Comparison of ENCODE assay signal across 8 cellular contexts in genomic region chr10:71217266-71218045, GRCh38. TPM values are rescaled to one million over a fixed set of nuclear protein-coding genes. Genes with fewer than 3 reads are reported as not detected.
A peak's percentile ranks its signal among the peaks of the same experiment; 100 is the strongest.
DNase-seq lines count a peak whose midpoint lies in the region; ATAC-seq and TF ChIP-seq lines count a peak whose summit lies in the region.

No MANE protein-coding gene starts in this region.

- CTCF ChIA-PET in activated CD8-positive, alpha-beta T cell treated with anti-CD3 and anti-CD28 coated beads, Interleukin-2, amount 10 ng/mL, durations not matched to agents 7 days and 5 days (lab: Charles Lee) = interaction anchor here (1.3 to 1.4 kb wide), 3 partner anchors 9 to 292 kb away, joined by 3 to 4 read pairs (median 4); no protein-coding TSS in a partner anchor

- DNase-seq in activated effector memory CD4-positive, alpha-beta T cell treated with anti-CD3 and anti-CD28 coated beads, Interleukin-2, amount 50 U/mL, for 16 hours = peak; percentile 55
- no peak for DNase-seq in activated effector memory CD4-positive, alpha-beta T cell treated with Interleukin-2 at 50 U/mL for 16 hours
- peak; percentile 29 for DNase-seq in activated CD8-positive, alpha-beta T cell treated with anti-CD3 and anti-CD28 coated beads, Interleukin-2, amount 10 ng/mL, durations not matched to agents 7 days and 5 days
- peak in 2 of 5 donors; percentile 22 to 64 for DNase-seq in heart left ventricle
- no peak for DNase-seq in trophoblast cell
- no peak for DNase-seq in stimulated activated CD4-positive, alpha-beta T cell treated with anti-CD3 and anti-CD28 coated beads, Interleukin-4, amount 100 ng/mL, for 4 hours
- no peak for DNase-seq in putamen (ENCODE audit: low spot score)

- intact Hi-C loops in heart left ventricle (cut with DNase I) = loop anchor here in 5 of 10 donors (2.0 to 10.0 kb wide), 5 partner anchors 15 to 313 kb away; no protein-coding TSS in a partner anchor

- peak overlapping the region; percentile 50 for H3K4me3 Mint-ChIP-seq in activated CD8-positive, alpha-beta T cell treated with anti-CD3 and anti-CD28 coated beads, Interleukin-2, amount 10 ng/mL, durations not matched to agents 7 days and 5 days

- peak overlapping the region; percentile 89 for H3K4me2 ChIP-seq in trophoblast cell (ENCODE audit: low read length)

- peak overlapping the region; percentile 73 for H2BK120ac ChIP-seq in trophoblast cell (ENCODE audit: insufficient read depth, low read length, poor library complexity)

- peaks cover 65% of the 10 kb centered on the region for H3K27me3 Mint-ChIP-seq in activated CD8-positive, alpha-beta T cell treated with anti-CD3 and anti-CD28 coated beads, Interleukin-2, amount 10 ng/mL, durations not matched to agents 7 days and 5 days (ENCODE audit: low read depth)

- peak overlapping the region; percentile 90 for H3K4ac ChIP-seq in trophoblast cell (ENCODE audit: low read depth, low read length)

- H3K27ac ChIP-seq in heart left ventricle (peak overlapping the region; percentile 36 to 89 (median 74)), trophoblast cell (ENCODE audit: low read depth, low read length) (peak overlapping the region; percentile 89)

- H4K91ac ChIP-seq in trophoblast cell (ENCODE audit: low read depth, low read length) = peak overlapping the region; percentile 92

- peaks cover 55% of the 10 kb centered on the region for H3K79me2 ChIP-seq in trophoblast cell (ENCODE audit: control insufficient read depth, insufficient read depth, low read length, poor library complexity)

- H3K23ac ChIP-seq in trophoblast cell (ENCODE audit: low read length) = no peak overlapping the region

- peak overlapping the region; percentile 12 for H2BK12ac ChIP-seq in trophoblast cell (ENCODE audit: low read length)

- H4K12ac ChIP-seq in trophoblast cell (ENCODE audit: low read depth, low read length) = peak overlapping the region; percentile 33

- 5 to 14% (median 6%) methylated on average over 42 to 57 of the region's 57 CpGs for WGBS in heart left ventricle, 4 donors
- WGBS in trophoblast cell (ENCODE audit: extremely low coverage, insufficient coverage, insufficient read length) = no CpG with 5 or more reads among the region's 57 CpGs

- no peaks in the 10 kb centered on the region for H3K9me3 ChIP-seq in heart left ventricle
- H3K9me3 ChIP-seq in trophoblast cell (ENCODE audit: insufficient read depth, low read depth, low read length) = no peaks in the 10 kb centered on the region

- peak in 2 of 12 donors; percentile 12 to 25 for TF ChIP-seq CTCF in heart left ventricle (IDR thresholded peaks at IDR 0.05)

- peak overlapping the region; percentile 51 for H2AK5ac ChIP-seq in trophoblast cell (ENCODE audit: low read length)

- H3K36me3 Mint-ChIP-seq in activated CD8-positive, alpha-beta T cell treated with anti-CD3 and anti-CD28 coated beads, Interleukin-2, amount 10 ng/mL, durations not matched to agents 7 days and 5 days (ENCODE audit: low read depth) = no peaks in the 10 kb centered on the region

- H3K27ac Mint-ChIP-seq in activated CD8-positive, alpha-beta T cell treated with anti-CD3 and anti-CD28 coated beads, Interleukin-2, amount 10 ng/mL, durations not matched to agents 7 days and 5 days = no peak overlapping the region

- H3K27me3 ChIP-seq in heart left ventricle (peaks cover 0 to 20% (median 0%) of the 10 kb centered on the region in 9 donors), trophoblast cell (ENCODE audit: insufficient read depth, low read length) (no peaks in the 10 kb centered on the region)

- no peak for TF ChIP-seq POLR2A in heart left ventricle (IDR thresholded peaks at IDR 0.05)

- no peak overlapping the region for H3K9ac ChIP-seq in trophoblast cell (ENCODE audit: low read length)

- peak; percentile 48 for ATAC-seq in activated CD8-positive, alpha-beta T cell treated with anti-CD3 and anti-CD28 coated beads, Interleukin-2, amount 10 ng/mL, durations not matched to agents 7 days and 5 days
- ATAC-seq in heart left ventricle (peak; percentile 27 to 44 (median 36)), HG03039 (IDR thresholded peaks at IDR 0.05; ENCODE audit: unreplicated experiment) (no peak)

- H3K9me3 Mint-ChIP-seq in activated CD8-positive, alpha-beta T cell treated with anti-CD3 and anti-CD28 coated beads, Interleukin-2, amount 10 ng/mL, durations not matched to agents 7 days and 5 days (ENCODE audit: insufficient read depth) = no peaks in the 10 kb centered on the region

- peak overlapping the region; percentile 5 for H2AFZ ChIP-seq in trophoblast cell (ENCODE audit: insufficient read depth, low read length, poor library complexity)

- POLR2A ChIA-PET in activated CD8-positive, alpha-beta T cell treated with anti-CD3 and anti-CD28 coated beads, Interleukin-2, amount 10 ng/mL, durations not matched to agents 7 days and 5 days (lab: Charles Lee) = no interaction called here

- peak overlapping the region; percentile 86 for H2BK5ac ChIP-seq in trophoblast cell (ENCODE audit: low read depth, low read length, poor library complexity)

- peak overlapping the region; percentile 68 for H3K14ac ChIP-seq in trophoblast cell (ENCODE audit: low read length)

- peaks cover 63% of the 10 kb centered on the region for H3K79me1 ChIP-seq in trophoblast cell (ENCODE audit: low read length)

- H3K36me3 ChIP-seq in heart left ventricle (no peaks in the 10 kb centered on the region), trophoblast cell (ENCODE audit: control insufficient read depth in 1 of 2, insufficient read depth in 2 of 2, low read length in 2 of 2) (peaks cover 5 to 16% of the 10 kb centered on the region in 2 experiments)

- peak overlapping the region; percentile 89 for H4K8ac ChIP-seq in trophoblast cell (ENCODE audit: low read depth, low read length)

- peak overlapping the region; percentile 70 for H3K18ac ChIP-seq in trophoblast cell (ENCODE audit: low read length)

- peaks cover 14% of the 10 kb centered on the region for H3K4me1 Mint-ChIP-seq in activated CD8-positive, alpha-beta T cell treated with anti-CD3 and anti-CD28 coated beads, Interleukin-2, amount 10 ng/mL, durations not matched to agents 7 days and 5 days (ENCODE audit: low read depth)

- H3K4me3 ChIP-seq in heart left ventricle (peak overlapping the region; percentile 42 to 98 (median 60)), trophoblast cell (ENCODE audit: low read depth, low read length) (peak overlapping the region; percentile 3)

- H3K4me1 ChIP-seq in heart left ventricle = peaks cover 0 to 85% (median 63%) of the 10 kb centered on the region in 12 donors
- H3K4me1 ChIP-seq in trophoblast cell (ENCODE audit: control insufficient read depth in 1 of 2, insufficient read depth in 2 of 2, low read length in 2 of 2) = peaks cover 59 to 66% of the 10 kb centered on the region in 2 experiments

RNA-seq across cellular contexts. Expression of gene UNC5B, which starts 5.1 kb away (rescaled TPM):
- total RNA-seq in activated CD8-positive, alpha-beta T cell treated with anti-CD3 and anti-CD28 coated beads, Interleukin-2, amount 10 ng/mL, durations not matched to agents 7 days and 5 days = under 1 TPM in 1 of 2 experiments, not detected in 1; 0.05 TPM
- 10 to 100 TPM in 6 of 9 donors, 1 to 10 TPM in 3; 6.9 to 22.8 (median 10.9) TPM for total RNA-seq in heart left ventricle
- 1 to 10 TPM; 4.8 to 8.7 TPM for polyA plus RNA-seq in heart left ventricle
- 54.7 and 55.5 TPM in 2 replicates for polyA plus RNA-seq in trophoblast cell (2013)

Comparison
In these comparisons a context has a peak if more than half of its experiments do, and no peak if none do; other contexts are left out.
1. DNase-seq: peak in activated effector memory CD4-positive, alpha-beta T cell treated with anti-CD3 and anti-CD28 coated beads, Interleukin-2, amount 50 U/mL, for 16 hours (single experiment) and activated CD8-positive, alpha-beta T cell treated with anti-CD3 and anti-CD28 coated beads, Interleukin-2, amount 10 ng/mL, durations not matched to agents 7 days and 5 days (single experiment); none in activated effector memory CD4-positive, alpha-beta T cell treated with Interleukin-2 at 50 U/mL for 16 hours (single experiment), trophoblast cell (0 of 2), stimulated activated CD4-positive, alpha-beta T cell treated with anti-CD3 and anti-CD28 coated beads, Interleukin-4, amount 100 ng/mL, for 4 hours (0 of 2) and putamen (single experiment).
2. RNA of gene UNC5B, which starts 5.1 kb away (total RNA-seq): 6.9 to 22.8 TPM in heart left ventricle; 0.05 TPM in activated CD8-positive, alpha-beta T cell treated with anti-CD3 and anti-CD28 coated beads, Interleukin-2, amount 10 ng/mL, durations not matched to agents 7 days and 5 days; every median in the first group is over 4 times any median in the second.